Comparison of ENCODE assay signal across 32 cellular contexts in genomic region chr5:150104550-150104870, GRCh38. TPM values are rescaled to one million over a fixed set of nuclear protein-coding genes. Genes with fewer than 3 reads are reported as not detected.
"Had no signal": no experiment of that assay in that cellular context is flagged by ENCODE, and none has a peak within 500 bp of the region (broad histone marks: within the 10 kb centered on the region; RNA-seq: fewer than 3 reads in every experiment).

No MANE protein-coding gene starts in this region.

- H3K9me3 ChIP-seq: adrenal gland, ascending aorta, body of pancreas, breast epithelium had no signal

- H3K27ac ChIP-seq: adrenal gland, ascending aorta, body of pancreas, brain microvascular endothelial cell, breast epithelium, cardiac muscle cell had no signal

- H3K4me3 ChIP-seq: adrenal gland, ascending aorta, body of pancreas, breast epithelium, cardiac muscle cell had no signal

- H3K4me1 ChIP-seq: ascending aorta, body of pancreas, breast epithelium had no signal

- FAIRE-seq: astrocyte, bronchial epithelial cell had no signal

- H3K27me3 ChIP-seq: adrenal gland, ascending aorta, body of pancreas, brain microvascular endothelial cell, breast epithelium, cardiac muscle cell had no signal

- DNase-seq: activated effector memory CD4-positive, alpha-beta T cell treated with anti-CD3 and anti-CD28 coated beads, Interleukin-2, amount 50 U/mL, for 16 hours; activated effector memory CD4-positive, alpha-beta T cell treated with Interleukin-2 at 50 U/mL for 16 hours; activated gamma-delta T cell; activated gamma-delta T cell treated with Interleukin-2 at 50 U/mL for 16 hours; activated naive CD4-positive, alpha-beta T cell; activated naive CD4-positive, alpha-beta T cell treated with anti-CD3 and anti-CD28 coated beads for 36 hours; activated naive CD4-positive, alpha-beta T cell treated with anti-CD3 and anti-CD28 coated beads, Interleukin-2, amount 10 ng/mL, durations not matched to agents 7 days and 5 days; activated naive CD4-positive, alpha-beta T cell treated with anti-CD3 and anti-CD28 coated beads, Interleukin-2, amount 50 U/mL, for 16 hours; activated naive CD4-positive, alpha-beta T cell treated with Interleukin-2 at 50 U/mL for 16 hours; activated naive CD8-positive, alpha-beta T cell treated with anti-CD3 and anti-CD28 coated beads for 36 hours; activated naive CD8-positive, alpha-beta T cell treated with anti-CD3 and anti-CD28 coated beads, Interleukin-2, amount 10 ng/mL, durations not matched to agents 7 days and 5 days; activated naive CD8-positive, alpha-beta T cell treated with anti-CD3 and anti-CD28 coated beads, Interleukin-2, amount 50 U/mL, for 24 hours; activated T-cell treated with anti-CD3 and anti-CD28 coated beads, Interleukin-2, amount 50 U/mL, for 24 hours; activated T-cell treated with anti-CD3 and anti-CD28 coated beads, Interleukin-2, amount 50 U/mL, for 4 hours; activated T-cell treated with anti-CD3 and anti-CD28 coated beads, Interleukin-2, amount 50 U/mL, for 72 hours; amniotic stem cell; amygdala; anterior cingulate cortex; aorta; body of pancreas; brain microvascular endothelial cell; caudate nucleus; central memory CD4-positive, alpha-beta T cell; cerebellar nuclear complex had no signal

- H3K36me3 ChIP-seq: adrenal gland, ascending aorta, brain microvascular endothelial cell, breast epithelium, cardiac muscle cell had no signal

- ATAC-seq: activated naive CD4-positive, alpha-beta T cell treated with anti-CD3 and anti-CD28 coated beads, Interleukin-2, amount 50 U/mL, for 72 hours; activated naive CD8-positive, alpha-beta T cell treated with anti-CD3 and anti-CD28 coated beads, Interleukin-2, amount 50 U/mL, for 24 hours; activated T-cell treated with anti-CD3 and anti-CD28 coated beads, Interleukin-2, amount 50 U/mL, for 4 hours; activated T-cell treated with anti-CD3 and anti-CD28 coated beads, Interleukin-2, amount 50 U/mL, for 72 hours; activated T-helper 17 cell treated with anti-CD3 and anti-CD28 coated beads, Interleukin-2, amount 50 U/mL, for 72 hours; body of pancreas had no signal

RNA-seq across cellular contexts. Expression of gene CSF1R, which starts 18.2 kb away (rescaled TPM):
- total RNA-seq: activated naive CD8-positive, alpha-beta T cell treated with anti-CD3 and anti-CD28 coated beads for 36 hours; bronchial epithelial cell; cardiac muscle cell had no signal
